8 cellular contexts compared by ENCODE assay signal in the genomic region with DNA sequence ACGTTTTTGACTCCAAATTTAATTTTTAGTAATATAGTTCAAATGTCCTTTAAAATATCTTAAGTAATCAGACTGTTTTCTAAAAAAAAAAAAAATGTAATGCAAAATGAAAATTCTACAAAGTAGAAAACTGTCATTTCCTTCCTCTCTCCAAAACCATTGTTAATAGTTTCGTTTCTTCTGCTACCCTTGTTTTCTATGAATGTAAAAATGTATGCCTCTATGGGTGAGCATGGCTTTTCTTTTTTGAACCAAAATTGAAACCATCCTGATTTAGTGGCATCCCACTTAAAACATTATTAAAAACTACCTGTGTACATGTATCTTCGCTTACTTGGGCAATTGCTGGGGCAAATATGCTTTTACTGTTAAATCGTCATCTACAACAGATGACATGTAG.
DNase-seq lines count a peak whose midpoint lies in the region; ATAC-seq, FAIRE-seq and TF ChIP-seq lines count a peak whose summit lies in the region.

No MANE protein-coding gene starts in this region.

- no peaks in the 10 kb centered on the region for H3K9me3 ChIP-seq in muscle layer of duodenum (ENCODE audit: control insufficient read depth in 1 of 2, low read length in 2 of 2)

- no peak for TF ChIP-seq POLR2A in GM12891 (IDR thresholded peaks at IDR 0.05; ENCODE audit: low read depth, low read length)

- H3K36me3 ChIP-seq in GM23338 (ENCODE audit: insufficient read depth) (no peaks in the 10 kb centered on the region), muscle layer of duodenum (ENCODE audit: control insufficient read depth in 1 of 2, insufficient read depth in 2 of 2, low read length in 2 of 2) (no peaks in the 10 kb centered on the region)

- H3K36me3 Mint-ChIP-seq in GM23338 (ENCODE audit: low read depth): peaks cover 10% of the 10 kb centered on the region
- H3K36me3 Mint-ChIP-seq in T-helper 2 cell treated with Interferon-gamma antibody and Interleukin-4, amounts not matched to agents 5 μg/mL and 100 μg/mL, for 36 hours (ENCODE audit: low read depth): peaks cover 47% of the 10 kb centered on the region

- no peaks in the 10 kb centered on the region for H3F3A ChIP-seq in GM23338 (replicated peaks; ENCODE audit: low read depth)

- 0 out of 2 replicates have a peak overlapping the region, but pooled peaks have one; percentile 36 for H3K27ac Mint-ChIP-seq in GM23338
- H3K27ac Mint-ChIP-seq in T-helper 2 cell treated with Interferon-gamma antibody and Interleukin-4, amounts not matched to agents 5 μg/mL and 100 μg/mL, for 36 hours: peak overlapping the region; percentile 94

- CTCF ChIA-PET in HEK293T (lab: Yijun Ruan, JAX): interaction anchor here (0.7 kb wide), 1 partner anchor 169 kb away, joined by 8 read pairs; no protein-coding TSS in a partner anchor

- ATAC-seq in GM18499 (IDR thresholded peaks at IDR 0.05; ENCODE audit: insufficient read depth, unreplicated experiment) (peak; percentile 31), GM23338 (no peak)

- H3K4me3 Mint-ChIP-seq in GM23338: no peak overlapping the region
- peak overlapping the region; percentile 89 for H3K4me3 Mint-ChIP-seq in T-helper 2 cell treated with Interferon-gamma antibody and Interleukin-4, amounts not matched to agents 5 μg/mL and 100 μg/mL, for 36 hours

- no peak for TF ChIP-seq CTCF in GM23338 (conservative IDR thresholded peaks at IDR 0.05; ENCODE audit: low read depth in 2 of 2)

- 0 out of 2 replicates have a peak overlapping the region, but pooled peaks have one; percentile 63 for H3K27ac ChIP-seq in GM23338 (ENCODE audit: low read depth)
- peak overlapping the region; percentile 65 for H3K27ac ChIP-seq in muscle layer of duodenum (ENCODE audit: low read length)

- POLR2A ChIA-PET in HEK293T (lab: Yijun Ruan, JAX): interaction anchor here (1.0 kb wide), 1 partner anchor 67 kb away, joined by 3 read pairs; no protein-coding TSS in a partner anchor

- H3K4me3 ChIP-seq in GM23338 (no peak overlapping the region), muscle layer of duodenum (ENCODE audit: low read depth in 1 of 2, low read length in 2 of 2) (peak overlapping the region in 1 of 2 donors; percentile 34)

- H3K27me3 ChIP-seq in GM23338 (ENCODE audit: insufficient read depth) (no peaks in the 10 kb centered on the region), muscle layer of duodenum (ENCODE audit: low read depth, low read length) (no peaks in the 10 kb centered on the region)

- H3K4me1 ChIP-seq in GM23338 (ENCODE audit: insufficient read depth) (peaks cover 18% of the 10 kb centered on the region), muscle layer of duodenum (ENCODE audit: control insufficient read depth in 1 of 2, insufficient read depth in 2 of 2, low read length in 2 of 2) (peaks cover 22 to 29% of the 10 kb centered on the region in 2 donors)

- no peak overlapping the region for H2AFZ ChIP-seq in GM23338

- no peak for DNase-seq in GM23338 (ENCODE audit: low spot score)
- no peak for DNase-seq in T-helper 2 cell treated with Interferon-gamma antibody and Interleukin-4, amounts not matched to agents 5 μg/mL and 100 μg/mL, for 36 hours (ENCODE audit: low spot score)
- no peak for DNase-seq in GM12891 (ENCODE audit: insufficient read length, low spot score)
- DNase-seq in T1000 (lab: John Stamatoyannopoulos, UW): no peak
- no peak for DNase-seq in midbrain (lab: John Stamatoyannopoulos, UW)
- no peak for DNase-seq in HEK293T (ENCODE audit: extremely low spot score)

- H3K79me2 ChIP-seq in GM23338 (replicated peaks; ENCODE audit: insufficient read depth): peaks cover 77% of the 10 kb centered on the region

- H3K9me3 Mint-ChIP-seq in GM23338: peaks cover 2% of the 10 kb centered on the region; the same call in 2 of the 3 replicates
- no peaks in the 10 kb centered on the region for H3K9me3 Mint-ChIP-seq in T-helper 2 cell treated with Interferon-gamma antibody and Interleukin-4, amounts not matched to agents 5 μg/mL and 100 μg/mL, for 36 hours

- H3K4me2 ChIP-seq in GM23338: 0 out of 2 replicates have a peak overlapping the region, but pooled peaks have one; percentile 13

- H3K27me3 Mint-ChIP-seq in GM23338 (ENCODE audit: insufficient read depth, low read depth, poor library complexity): peaks cover 6% of the 10 kb centered on the region
- H3K27me3 Mint-ChIP-seq in T-helper 2 cell treated with Interferon-gamma antibody and Interleukin-4, amounts not matched to agents 5 μg/mL and 100 μg/mL, for 36 hours (ENCODE audit: low read depth): no peaks in the 10 kb centered on the region

- peaks cover 42% of the 10 kb centered on the region for H3K4me1 Mint-ChIP-seq in GM23338
- peaks cover 73% of the 10 kb centered on the region for H3K4me1 Mint-ChIP-seq in T-helper 2 cell treated with Interferon-gamma antibody and Interleukin-4, amounts not matched to agents 5 μg/mL and 100 μg/mL, for 36 hours (ENCODE audit: low read depth)

- no peaks in the 10 kb centered on the region for H4K20me1 ChIP-seq in GM23338 (replicated peaks; ENCODE audit: insufficient read depth)

- no peak for FAIRE-seq in GM12891 (lab: Jason Lieb, UNC)

- no peaks in the 10 kb centered on the region for H3K9me2 ChIP-seq in GM23338 (ENCODE audit: insufficient read depth)

TF ChIP-seq in GM23338, 12 proteins besides CTCF, POLR2A, EP300 and RAD21 (continues in another document):
- TF ChIP-seq ZNF114 (CRISPR knock-in tag; IDR thresholded peaks at IDR 0.05): no peak
- no peak for TF ChIP-seq EZH2phosphoT487 (IDR thresholded peaks at IDR 0.05; ENCODE audit: unreplicated experiment)

TF ChIP-seq in GM12891, 5 proteins besides CTCF, POLR2A, EP300 and RAD21:
- TF ChIP-seq POLR2AphosphoS5 (IDR thresholded peaks at IDR 0.05; ENCODE audit: low read depth, low read length): no peak
- no peak for TF ChIP-seq PAX5 (IDR thresholded peaks at IDR 0.05; ENCODE audit: insufficient read depth, low read length, severe bottlenecking)
- no peak for TF ChIP-seq TAF1 (IDR thresholded peaks at IDR 0.05; ENCODE audit: low read depth, low read length)
- no peak for TF ChIP-seq POU2F2 (IDR thresholded peaks at IDR 0.05; ENCODE audit: low read depth, low read length)
- TF ChIP-seq SPI1 (IDR thresholded peaks at IDR 0.05; ENCODE audit: low read depth, low read length): no peak

TF ChIP-seq in HEK293T, 16 proteins besides CTCF, POLR2A, EP300 and RAD21:
- TF ChIP-seq FOXA1 (IDR thresholded peaks at IDR 0.05) (no peak), SUZ12 (IDR thresholded peaks at IDR 0.05) (no peak), CTBP1 (IDR thresholded peaks at IDR 0.05; ENCODE audit: borderline replicate concordance) (no peak), ELF4 (IDR thresholded peaks at IDR 0.05) (no peak), L3MBTL2 (conservative IDR thresholded peaks at IDR 0.05) (no peak), ZNF384 (IDR thresholded peaks at IDR 0.05) (no peak), LEF1 (IDR thresholded peaks at IDR 0.05; ENCODE audit: borderline replicate concordance) (no peak), FOXK2 (IDR thresholded peaks at IDR 0.05) (no peak), FOXM1 (IDR thresholded peaks at IDR 0.05; ENCODE audit: borderline replicate concordance) (no peak)
